Comparison of ENCODE assay signal across 24 cellular contexts in the genomic region with DNA sequence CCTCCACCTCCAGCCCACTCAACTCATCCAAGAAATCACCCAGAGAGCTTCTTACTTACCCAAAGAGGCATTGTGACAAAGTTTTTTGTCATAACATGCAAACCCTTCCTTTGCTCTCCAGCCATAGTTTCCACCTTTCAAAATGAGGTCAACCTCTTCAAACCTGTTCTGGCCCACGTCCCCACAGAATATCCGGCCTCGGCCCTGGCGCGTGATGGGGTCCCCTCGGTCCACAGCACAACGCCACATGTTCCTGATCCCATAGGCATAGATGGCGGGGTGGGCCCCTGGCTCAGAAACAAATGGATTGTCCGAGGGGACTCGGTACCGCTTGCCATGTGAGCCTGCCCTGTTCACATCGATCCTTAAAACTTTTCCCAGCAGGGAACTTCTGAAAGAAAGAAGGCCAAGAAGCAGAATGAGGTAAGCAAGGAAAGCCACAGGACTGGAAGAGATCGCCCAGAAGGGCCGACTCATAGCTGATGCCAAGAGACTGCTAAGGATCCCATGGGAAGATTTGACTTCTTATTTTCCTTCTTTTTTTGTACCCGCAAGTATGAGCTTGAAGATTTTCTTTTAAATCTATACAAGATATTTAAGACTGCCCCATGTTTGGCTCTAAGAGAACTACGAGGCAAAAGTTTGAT. TPM values are rescaled to one million over a fixed set of nuclear protein-coding genes. Genes with fewer than 3 reads are reported as not detected.
"Had no signal": no experiment of that assay in that cellular context is flagged by ENCODE, and none has a peak within 500 bp of the region (broad histone marks: within the 10 kb centered on the region; RNA-seq: fewer than 3 reads in every experiment).

No MANE protein-coding gene starts in this region.

- H3K4me1 ChIP-seq: gastroesophageal sphincter, heart right ventricle, pancreas, psoas muscle, right atrium auricular region, tibial artery had no signal

- H3K27me3 ChIP-seq: pancreas, right atrium auricular region had no signal

- H3K4me3 ChIP-seq: gastroesophageal sphincter, heart right ventricle, pancreas, psoas muscle, right atrium auricular region, tibial artery had no signal

- DNase-seq: activated CD4-positive, alpha-beta memory T cell treated with anti-CD3 and anti-CD28 coated beads, Interleukin-2, amount 10 ng/mL, durations not matched to agents 7 days and 5 days; activated CD4-positive, alpha-beta T cell treated with anti-CD3 and anti-CD28 coated beads for 48 hours; activated CD4-positive, CD25-positive, alpha-beta regulatory T cell; activated effector memory CD4-positive, alpha-beta T cell treated with Interleukin-2 at 50 U/mL for 16 hours; activated naive CD4-positive, alpha-beta T cell treated with anti-CD3 and anti-CD28 coated beads for 36 hours; activated T-cell treated with anti-CD3 and anti-CD28 coated beads, Interleukin-2, amount 50 U/mL, for 72 hours; amygdala; effector CD4-positive, alpha-beta T cell; erythroblast; heart right ventricle; left colon; pancreas; psoas muscle; stimulated activated CD4-positive, alpha-beta T cell treated with anti-CD3 and anti-CD28 coated beads, Interleukin-4, amount 100 ng/mL, for 4 hours; stimulated activated naive CD8-positive, alpha-beta T cell treated with anti-CD3 and anti-CD28 coated beads, Interleukin-15, Interleukin-2, amounts not matched to agents 100 U/mL and 50 U/mL, for 24 hours; substantia nigra; T-helper 17 cell; tibial artery had no signal

- H3K27ac ChIP-seq: gastroesophageal sphincter, heart right ventricle, neutrophil, pancreas, psoas muscle, right atrium auricular region, tibial artery had no signal

- H3K9me3 ChIP-seq: gastroesophageal sphincter, heart right ventricle, neutrophil, pancreas, psoas muscle, right atrium auricular region, tibial artery had no signal

- H3K36me3 ChIP-seq: gastroesophageal sphincter, heart right ventricle, neutrophil, pancreas, right atrium auricular region, tibial artery had no signal

- ATAC-seq: activated T-cell treated with anti-CD3 and anti-CD28 coated beads, Interleukin-2, amount 50 U/mL, for 72 hours; gastroesophageal sphincter; heart right ventricle; left colon; natural killer cell treated with Interleukin-12 subunit alpha and Interleukin-12 subunit beta and Interleukin-15 and Interleukin-18, amount 100 ng/mL, for 72 hours; pancreas; psoas muscle; stimulated activated naive CD8-positive, alpha-beta T cell treated with anti-CD3 and anti-CD28 coated beads, Interleukin-15, Interleukin-2, amounts not matched to agents 100 U/mL and 50 U/mL, for 24 hours; T-helper 17 cell had no signal

RNA-seq across cellular contexts. Expression of gene HHIPL2, which starts 7.8 kb away (rescaled TPM):
- total RNA-seq: cardiac septum, gastroesophageal sphincter, lower leg skin, psoas muscle had no signal
